1 cellular context compared by ENCODE assay signal in genomic region chr16:69131749-69132423, GRCh38.
TF ChIP-seq lines count a peak whose summit lies in the region.

No MANE protein-coding gene starts in this region.

TF ChIP-seq in WTC11, 78 proteins besides CTCF, POLR2A, EP300 and RAD21 (continued from another document and continues in another):
- no peak for TF ChIP-seq ZBTB43 (CRISPR knock-in tag; IDR thresholded peaks at IDR 0.05)
- TF ChIP-seq ZNF121 (CRISPR knock-in tag; IDR thresholded peaks at IDR 0.05) = no peak
- no peak for TF ChIP-seq TEAD4 (CRISPR knock-in tag; IDR thresholded peaks at IDR 0.05)
- 0 out of 2 replicates have a peak, but pooled peaks have one; percentile 44 for TF ChIP-seq RORB (CRISPR knock-in tag; IDR thresholded peaks at IDR 0.05)
- TF ChIP-seq JUN (CRISPR knock-in tag; IDR thresholded peaks at IDR 0.05) = no peak
- no peak for TF ChIP-seq PREB (CRISPR knock-in tag; IDR thresholded peaks at IDR 0.05; ENCODE audit: borderline replicate concordance)
- TF ChIP-seq ZNF532 (CRISPR knock-in tag; IDR thresholded peaks at IDR 0.05; ENCODE audit: borderline replicate concordance) = 0 out of 2 replicates have a peak, but pooled peaks have one; percentile 50
- no peak for TF ChIP-seq MLX (CRISPR knock-in tag; IDR thresholded peaks at IDR 0.05)
- TF ChIP-seq OVOL2 (CRISPR knock-in tag; IDR thresholded peaks at IDR 0.05; ENCODE audit: borderline replicate concordance) = 0 out of 2 replicates have a peak, but pooled peaks have one; percentile 37
- TF ChIP-seq ZNF219 (CRISPR knock-in tag; IDR thresholded peaks at IDR 0.05; ENCODE audit: borderline replicate concordance) = no peak
- no peak for TF ChIP-seq TEAD1 (CRISPR knock-in tag; IDR thresholded peaks at IDR 0.05)
- no peak for TF ChIP-seq ZNF138 (CRISPR knock-in tag; conservative IDR thresholded peaks at IDR 0.05)
- no peak for TF ChIP-seq MXD4 (CRISPR knock-in tag; IDR thresholded peaks at IDR 0.05; ENCODE audit: borderline replicate concordance)
- TF ChIP-seq NR2C2 (CRISPR knock-in tag; IDR thresholded peaks at IDR 0.05) = no peak
- no peak for TF ChIP-seq SP1 (CRISPR knock-in tag; conservative IDR thresholded peaks at IDR 0.05)
- no peak for TF ChIP-seq ATF2 (CRISPR knock-in tag; IDR thresholded peaks at IDR 0.05; ENCODE audit: borderline replicate concordance, low read depth)
- TF ChIP-seq ATF1 (CRISPR knock-in tag; IDR thresholded peaks at IDR 0.05) = no peak
- no peak for TF ChIP-seq ATF3 (CRISPR knock-in tag; conservative IDR thresholded peaks at IDR 0.05)
- no peak for TF ChIP-seq CREB1 (CRISPR knock-in tag; IDR thresholded peaks at IDR 0.05)
- TF ChIP-seq NFATC4 (CRISPR knock-in tag; IDR thresholded peaks at IDR 0.05) = no peak; the same call in 1 of the 2 replicates
- no peak for TF ChIP-seq ARID4B (CRISPR knock-in tag; IDR thresholded peaks at IDR 0.05; ENCODE audit: borderline replicate concordance)
- no peak for TF ChIP-seq FOXJ3 (CRISPR knock-in tag; IDR thresholded peaks at IDR 0.05; ENCODE audit: borderline replicate concordance)
- no peak for TF ChIP-seq CDX4 (CRISPR knock-in tag; IDR thresholded peaks at IDR 0.05; ENCODE audit: borderline replicate concordance)
- TF ChIP-seq PRRX2 (CRISPR knock-in tag; IDR thresholded peaks at IDR 0.05) = peak; percentile 58; the same call in 1 of the 2 replicates
- no peak for TF ChIP-seq PRDM15 (CRISPR knock-in tag; IDR thresholded peaks at IDR 0.05)
- TF ChIP-seq GTF2I (CRISPR knock-in tag; conservative IDR thresholded peaks at IDR 0.05) = 0 out of 2 replicates have a peak, but pooled peaks have one; percentile 25
- TF ChIP-seq ZSCAN18 (CRISPR knock-in tag; IDR thresholded peaks at IDR 0.05) = no peak
- TF ChIP-seq ZNF423 (CRISPR knock-in tag; IDR thresholded peaks at IDR 0.05) = no peak
- no peak for TF ChIP-seq SOX15 (CRISPR knock-in tag; IDR thresholded peaks at IDR 0.05)
- no peak for TF ChIP-seq ZNF512 (CRISPR knock-in tag; IDR thresholded peaks at IDR 0.05; ENCODE audit: borderline replicate concordance)
- no peak for TF ChIP-seq E2F5 (CRISPR knock-in tag; IDR thresholded peaks at IDR 0.05)
